8 cellular contexts compared by ENCODE assay signal in the genomic region with DNA sequence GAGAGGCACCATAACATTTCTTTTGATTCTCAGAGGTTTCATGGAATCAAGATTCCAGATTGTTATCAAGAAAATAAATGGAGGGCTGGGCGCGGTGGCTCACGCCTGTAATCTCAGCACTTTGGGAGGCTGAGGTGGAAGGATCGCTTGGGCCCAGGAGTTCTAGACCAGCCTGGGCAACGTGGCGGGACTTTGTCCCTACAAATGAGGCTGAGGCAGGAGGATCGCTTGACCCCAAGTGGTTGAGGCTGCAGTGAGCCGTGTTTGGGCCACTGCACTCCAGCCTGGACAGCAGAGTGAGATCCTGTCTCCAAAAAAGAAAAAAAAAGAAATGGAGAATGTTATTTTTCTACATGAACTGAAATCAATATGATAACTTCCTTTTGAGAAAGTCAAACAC. TPM values are rescaled to one million over a fixed set of nuclear protein-coding genes. Genes with fewer than 3 reads are reported as not detected.
DNase-seq lines count a peak whose midpoint lies in the region; ATAC-seq and TF ChIP-seq lines count a peak whose summit lies in the region.
"Had no signal": no experiment of that assay in that cellular context is flagged by ENCODE, and none has a peak within 500 bp of the region (broad histone marks: within the 10 kb centered on the region; RNA-seq: fewer than 3 reads in every experiment).

No MANE protein-coding gene starts in this region.

- H3K9ac ChIP-seq in HCT116 (ENCODE audit: low read length), result peak overlapping the region; percentile 98

- H3K79me2 ChIP-seq in HCT116 (ENCODE audit: insufficient read depth, low read length), result peaks cover 97% of the 10 kb centered on the region

- TF ChIP-seq CTCF in HCT116 (IDR thresholded peaks at IDR 0.05 in 2 of 3, conservative IDR thresholded peaks at IDR 0.05 in 1 of 3; ENCODE audit: borderline replicate concordance in 1 of 3, insufficient read depth in 1 of 3, low read depth in 2 of 3, low read length in 2 of 3) (no peak), WTC11 (IDR thresholded peaks at IDR 0.05) (no peak)

- H3K4me2 ChIP-seq in HCT116 (ENCODE audit: low read length), result peak overlapping the region; percentile 92

- H3K4me3 ChIP-seq in HCT116 (replicated peaks in 1 of 2; ENCODE audit: low read depth in 1 of 2, low read length in 2 of 2) (peak overlapping the region; percentile 94 to 95), right cardiac atrium (ENCODE audit: low read length) (peak overlapping the region; percentile 72), skin epidermis (peak overlapping the region in 4 of 7 experiments; percentile 85 to 93 (median 90))

- no peaks in the 10 kb centered on the region for H3K9me2 ChIP-seq in HCT116 (ENCODE audit: insufficient read depth)

- no peak for TF ChIP-seq RAD21 in HCT116 (IDR thresholded peaks at IDR 0.05; ENCODE audit: low read depth)

- no TSS peak for BruUV-seq in HCT116 (replicated peaks; lab: Mats Ljungman, UMichigan)

- H3K9me3 Mint-ChIP-seq in WTC11, result no peaks in the 10 kb centered on the region

- H3K4me1 ChIP-seq in HCT116 (ENCODE audit: control insufficient read depth in 1 of 2, insufficient read depth in 2 of 2, low read length in 2 of 2), result peaks cover 15 to 19% of the 10 kb centered on the region in 2 experiments; a peak in 3 of 4 replicates
- H3K4me1 ChIP-seq in right cardiac atrium (ENCODE audit: control insufficient read depth, insufficient read depth, low read length), result peaks cover 12% of the 10 kb centered on the region

- no peak for TF ChIP-seq POLR2A in HCT116 (IDR thresholded peaks at IDR 0.05; ENCODE audit: borderline replicate concordance, extremely low read depth, insufficient read depth, insufficient read length)

- CTCF ChIA-PET in HCT116 (lab: Charles Lee) (no interaction called here), WTC11 (lab: Charles Lee) (no interaction called here)

- 92% methylated on average over 8 of the region's 8 CpGs for WGBS in right cardiac atrium

- peaks cover 14 to 20% of the 10 kb centered on the region in 2 experiments; a peak in 3 of 4 replicates for H3K36me3 ChIP-seq in HCT116 (ENCODE audit: control insufficient read depth in 1 of 2, insufficient read depth in 2 of 2, low read length in 2 of 2)

- POLR2A ChIA-PET in HCT116 (lab: Charles Lee), result no interaction called here
- POLR2A ChIA-PET in WTC11 (lab: Charles Lee), result no interaction called here

- peaks cover 7% of the 10 kb centered on the region; the same call in 1 of the 2 replicates for H4K20me1 ChIP-seq in HCT116 (ENCODE audit: insufficient read depth)

- H3K36me3 Mint-ChIP-seq in WTC11, result peaks cover 24% of the 10 kb centered on the region

- RAD21 ChIA-PET in HCT116 (lab: Charles Lee; ENCODE audit: low non-redundant PET in 1 of 2, low total read pairs in 2 of 2, uncharacterized antibody in 2 of 2, unreplicated experiment in 2 of 2), result no interaction called here

- intact Hi-C loops in HCT116 (cut with micrococcal nuclease), result no loop called here
- intact Hi-C loops in right cardiac atrium (cut with DNase I), result no loop called here

- H2AFZ ChIP-seq in HCT116 (ENCODE audit: low read depth, low read length, poor library complexity, severe bottlenecking), result no peak overlapping the region

- H3K4me1 Mint-ChIP-seq in WTC11, result peaks cover 33% of the 10 kb centered on the region

- no peaks in the 10 kb centered on the region for H3K27me3 Mint-ChIP-seq in WTC11 (ENCODE audit: low read depth)

- ATAC-seq in HCT116 (no peak), WTC11 (no peak), right cardiac atrium (no peak), HG03378 (IDR thresholded peaks at IDR 0.05; ENCODE audit: unreplicated experiment) (no peak)

- H3K27ac ChIP-seq in HCT116 (ENCODE audit: low read depth, low read length), result no peak overlapping the region
- no peak overlapping the region for H3K27ac ChIP-seq in right cardiac atrium (ENCODE audit: low read length)
- H3K27ac ChIP-seq in skin epidermis, result no peak overlapping the region

- H3K27me3 ChIP-seq in HCT116 (ENCODE audit: insufficient read depth, low read length) (no peaks in the 10 kb centered on the region), right cardiac atrium (ENCODE audit: control insufficient read depth, insufficient read depth) (no peaks in the 10 kb centered on the region)

- no peak for DNase-seq in HCT116 (ENCODE audit: low read depth, low spot score)
- no peak for DNase-seq in WTC11 (ENCODE audit: low spot score)
- peak in 1 of 3 donors; percentile 51 for DNase-seq in right cardiac atrium
- DNase-seq in NCI-H1436 (lab: John Stamatoyannopoulos, UW), result no peak
- no peak for DNase-seq in globus pallidus (ENCODE audit: low spot score)
- DNase-seq: cortex of kidney had no signal

- no peak overlapping the region for H3K27ac Mint-ChIP-seq in WTC11

- H3K9me3 ChIP-seq in HCT116 (ENCODE audit: control insufficient read depth in 1 of 2, insufficient read depth in 1 of 2, low read depth in 1 of 2, low read length in 2 of 2) (no peaks in the 10 kb centered on the region), right cardiac atrium (ENCODE audit: control insufficient read depth, low read length) (no peaks in the 10 kb centered on the region)

- H3K4me3 Mint-ChIP-seq in WTC11, result peak overlapping the region; percentile 94

TF ChIP-seq in HCT116, 20 proteins besides CTCF, POLR2A, EP300 and RAD21 (continues in another document):
- TF ChIP-seq SIN3A (IDR thresholded peaks at IDR 0.05; ENCODE audit: low read depth) (no peak), SP1 (IDR thresholded peaks at IDR 0.05; ENCODE audit: low read depth) (no peak), CEBPB (IDR thresholded peaks at IDR 0.05; ENCODE audit: low read depth) (no peak), EGR1 (IDR thresholded peaks at IDR 0.05; ENCODE audit: low read depth) (no peak), ELF1 (IDR thresholded peaks at IDR 0.05; ENCODE audit: borderline replicate concordance, low read depth) (no peak), FOSL1 (IDR thresholded peaks at IDR 0.05; ENCODE audit: low read depth) (no peak), YY1 (IDR thresholded peaks at IDR 0.05; ENCODE audit: extremely low read depth, insufficient replicate concordance, low read depth, low read length) (no peak), EZH2phosphoT487 (IDR thresholded peaks at IDR 0.05; ENCODE audit: borderline replicate concordance) (no peak)
- TF ChIP-seq, protein P1, sequence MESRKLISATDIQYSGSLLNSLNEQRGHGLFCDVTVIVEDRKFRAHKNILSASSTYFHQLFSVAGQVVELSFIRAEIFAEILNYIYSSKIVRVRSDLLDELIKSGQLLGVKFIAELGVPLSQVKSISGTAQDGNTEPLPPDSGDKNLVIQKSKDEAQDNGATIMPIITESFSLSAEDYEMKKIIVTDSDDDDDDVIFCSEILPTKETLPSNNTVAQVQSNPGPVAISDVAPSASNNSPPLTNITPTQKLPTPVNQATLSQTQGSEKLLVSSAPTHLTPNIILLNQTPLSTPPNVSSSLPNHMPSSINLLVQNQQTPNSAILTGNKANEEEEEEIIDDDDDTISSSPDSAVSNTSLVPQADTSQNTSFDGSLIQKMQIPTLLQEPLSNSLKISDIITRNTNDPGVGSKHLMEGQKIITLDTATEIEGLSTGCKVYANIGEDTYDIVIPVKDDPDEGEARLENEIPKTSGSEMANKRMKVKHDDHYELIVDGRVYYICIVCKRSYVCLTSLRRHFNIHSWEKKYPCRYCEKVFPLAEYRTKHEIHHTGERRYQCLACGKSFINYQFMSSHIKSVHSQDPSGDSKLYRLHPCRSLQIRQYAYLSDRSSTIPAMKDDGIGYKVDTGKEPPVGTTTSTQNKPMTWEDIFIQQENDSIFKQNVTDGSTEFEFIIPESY (IDR thresholded peaks at IDR 0.05; ENCODE audit: extremely low read depth, insufficient replicate concordance, low read length), result no peak

TF ChIP-seq in WTC11, 78 proteins besides CTCF, POLR2A, EP300 and RAD21 (continues in another document):
- TF ChIP-seq ZNF425 (CRISPR knock-in tag; conservative IDR thresholded peaks at IDR 0.05), result no peak
- no peak for TF ChIP-seq ZNF263 (CRISPR knock-in tag; IDR thresholded peaks at IDR 0.05; ENCODE audit: low read depth)
- no peak for TF ChIP-seq MLX (CRISPR knock-in tag; IDR thresholded peaks at IDR 0.05)
- no peak for TF ChIP-seq GABPB1 (CRISPR knock-in tag; IDR thresholded peaks at IDR 0.05)
- 0 out of 2 replicates have a peak, but pooled peaks have one; percentile 49 for TF ChIP-seq GTF2I (CRISPR knock-in tag; conservative IDR thresholded peaks at IDR 0.05)
- peak; percentile 70; the same call in 1 of the 2 replicates for TF ChIP-seq ZNF121 (CRISPR knock-in tag; IDR thresholded peaks at IDR 0.05)

RNA-seq across cellular contexts. Expression of gene SLC39A9, which starts 1.3 kb away (rescaled TPM):
- 80.2 TPM for total RNA-seq in HCT116 (2021; ENCODE audit: unreplicated experiment)
- 40.9 and 43.0 TPM in 2 replicates for polyA plus RNA-seq in HCT116 (2012)
- total RNA-seq in WTC11 (2021), result 39.2 to 44.1 TPM (median 42.6 TPM) in 3 replicates
- 10 to 100 TPM; 23.7 to 34.5 (median 25.2) TPM for total RNA-seq in right cardiac atrium
- 10.3 TPM for polyA plus RNA-seq in right cardiac atrium

RNA-seq across cellular contexts. Expression of gene ERH, which starts 1.7 kb away (rescaled TPM):
- 352 TPM for total RNA-seq in HCT116 (2021; ENCODE audit: unreplicated experiment)
- polyA plus RNA-seq in HCT116 (2012), result 195 and 198 TPM in 2 replicates
- 320 to 363 TPM (median 356 TPM) in 3 replicates for total RNA-seq in WTC11 (2021)
- 100 to 1,000 TPM; 112 to 141 (median 127) TPM for total RNA-seq in right cardiac atrium
- 123 TPM for polyA plus RNA-seq in right cardiac atrium
